ENCODE assay signal across 1 cellular context in the genomic region with DNA sequence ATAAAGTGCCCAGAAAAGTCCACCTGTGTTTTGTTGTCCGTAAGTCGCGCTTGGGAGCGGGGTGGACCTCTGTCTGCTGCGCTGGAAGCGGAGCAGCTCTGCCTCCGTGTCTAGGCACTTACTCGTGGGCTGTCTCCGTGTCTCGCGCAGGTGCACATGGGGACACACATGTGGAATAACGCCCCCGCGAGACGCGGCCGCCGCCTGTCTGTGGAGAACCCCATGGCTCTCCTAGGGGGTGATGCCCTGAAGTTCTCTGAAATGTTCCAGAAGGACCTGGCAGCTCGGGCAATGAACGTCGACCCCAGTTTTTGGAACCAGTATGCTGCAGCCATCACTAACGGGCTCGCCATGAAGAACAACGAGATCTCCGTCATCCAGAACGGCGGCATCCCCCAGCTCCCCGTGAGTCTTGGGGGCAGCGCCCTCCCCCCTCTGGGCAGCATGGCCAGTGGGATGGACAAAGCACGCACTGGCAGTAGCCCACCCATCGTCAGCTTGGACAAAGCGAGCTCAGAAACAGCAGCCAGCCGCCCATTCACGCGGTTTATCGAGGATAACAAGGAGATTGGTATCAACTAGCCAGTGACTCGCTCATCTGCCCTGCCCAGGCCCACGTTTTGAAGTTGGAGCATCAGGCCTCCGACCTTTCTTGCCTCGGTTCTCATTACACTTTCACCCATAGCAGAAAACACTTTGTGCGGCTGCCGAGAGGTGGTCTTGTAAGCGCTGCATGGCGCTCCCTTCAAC.
TF ChIP-seq lines count a peak whose summit lies in the region.

No MANE protein-coding gene starts in this region.

TF ChIP-seq in HepG2, 621 proteins besides CTCF, POLR2A, EP300 and RAD21:
- TF ChIP-seq RNF2 (conservative IDR thresholded peaks at IDR 0.05; ENCODE audit: low read depth) (peak; percentile 41; the same call in 1 of the 2 replicates), NFKBIZ (CRISPR knock-in tag; IDR thresholded peaks at IDR 0.05) (no peak)
